ENCODE assay signal across 9 cellular contexts in genomic region chr1:214777364-214777763, GRCh38.
"Had no signal": no experiment of that assay in that cellular context is flagged by ENCODE, and none has a peak within 500 bp of the region (broad histone marks: within the 10 kb centered on the region; RNA-seq: fewer than 3 reads in every experiment).

No MANE protein-coding gene starts in this region.

- H3K27ac Mint-ChIP-seq: IgD-negative memory B cell had no signal

- ATAC-seq: HepG2, K562 had no signal

- H3K4me2 ChIP-seq: KMS-11 had no signal

- H3K4me1 Mint-ChIP-seq: IgD-negative memory B cell had no signal

- H3K4me3 ChIP-seq: K562 had no signal

- H3K27me3 Mint-ChIP-seq: IgD-negative memory B cell had no signal

- DNase-seq: IMR-90, KBM-7, KG1 had no signal

- H3K4me3 Mint-ChIP-seq: IgD-negative memory B cell had no signal

- H3K27ac ChIP-seq: HL-60, KMS-11 had no signal

- H3K36me3 Mint-ChIP-seq: IgD-negative memory B cell had no signal

- FAIRE-seq: HepG2, HTR-8/SVneo, K562 had no signal
